ENCODE assay signal across 15 cellular contexts in the genomic region with DNA sequence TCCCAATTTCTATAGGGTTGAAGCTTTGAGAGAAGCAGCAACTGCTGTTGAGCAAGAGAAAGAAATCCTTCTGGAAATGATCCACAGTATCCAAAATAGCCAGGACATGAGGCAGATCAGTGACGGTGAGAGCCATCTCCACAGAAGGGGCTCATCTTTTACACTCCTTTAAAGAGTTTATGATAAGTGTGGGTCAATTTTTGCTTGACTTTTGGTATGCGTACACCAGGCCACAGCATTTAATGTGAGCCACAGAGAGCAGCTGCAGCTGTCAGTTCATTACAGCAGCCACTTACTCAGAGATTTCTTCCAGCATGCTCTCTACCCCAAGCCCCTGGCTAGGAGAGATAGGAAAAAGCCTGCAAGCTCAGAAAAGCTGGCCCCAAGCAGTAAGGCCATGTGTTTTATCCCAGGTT. TPM values are rescaled to one million over a fixed set of nuclear protein-coding genes. Genes with fewer than 3 reads are reported as not detected.
DNase-seq lines count a peak whose midpoint lies in the region; ATAC-seq, FAIRE-seq and TF ChIP-seq lines count a peak whose summit lies in the region.
"Had no signal": no experiment of that assay in that cellular context is flagged by ENCODE, and none has a peak within 500 bp of the region (broad histone marks: within the 10 kb centered on the region; RNA-seq: fewer than 3 reads in every experiment).

No MANE protein-coding gene starts in this region.

- peak overlapping the region; percentile 65 for H3K27ac Mint-ChIP-seq in activated CD4-positive, alpha-beta T cell treated with anti-CD3 and anti-CD28 coated beads for 36 hours
- peak overlapping the region; percentile 51 for H3K27ac Mint-ChIP-seq in T-helper 17 cell

- peaks cover 44% of the 10 kb centered on the region for H3K36me3 Mint-ChIP-seq in activated CD4-positive, alpha-beta T cell treated with anti-CD3 and anti-CD28 coated beads for 36 hours (ENCODE audit: low read depth)
- H3K36me3 Mint-ChIP-seq in T-helper 17 cell (ENCODE audit: low read depth) = peaks cover 7% of the 10 kb centered on the region

- no peak for TF ChIP-seq EP300 in gastroesophageal sphincter (IDR thresholded peaks at IDR 0.05)

- 19 to 41% methylated on average over 2 of the region's 2 CpGs for WGBS in gastroesophageal sphincter (ENCODE audit: low coverage in 1 of 2), 2 donors

- H3K4me3 Mint-ChIP-seq in activated CD4-positive, alpha-beta T cell treated with anti-CD3 and anti-CD28 coated beads for 36 hours = no peak overlapping the region
- H3K4me3 Mint-ChIP-seq in T-helper 17 cell = no peak overlapping the region
- H3K4me3 Mint-ChIP-seq: immature natural killer cell had no signal

- H3K27me3 ChIP-seq in gastroesophageal sphincter = no peaks in the 10 kb centered on the region
- H3K27me3 ChIP-seq in skeletal muscle satellite cell (ENCODE audit: control insufficient read depth, insufficient read depth, low read length) = no peaks in the 10 kb centered on the region
- H3K27me3 ChIP-seq: breast epithelium had no signal

- no peaks in the 10 kb centered on the region for H3K9me3 Mint-ChIP-seq in activated CD4-positive, alpha-beta T cell treated with anti-CD3 and anti-CD28 coated beads for 36 hours (ENCODE audit: low read depth)
- H3K9me3 Mint-ChIP-seq: immature natural killer cell had no signal

- ATAC-seq in activated CD4-positive, alpha-beta T cell treated with anti-CD3 and anti-CD28 coated beads for 36 hours = no peak
- no peak for ATAC-seq in T-helper 17 cell
- ATAC-seq in gastroesophageal sphincter = peak; percentile 44
- no peak for ATAC-seq in omental fat pad (ENCODE audit: low FRiP score)

- H3K9ac ChIP-seq in skeletal muscle satellite cell (ENCODE audit: low read depth, low read length) = peak overlapping the region; percentile 0

- no peak for TF ChIP-seq POLR2A in gastroesophageal sphincter (IDR thresholded peaks at IDR 0.05)

- FAIRE-seq in D721Med (lab: Jason Lieb, UNC) = no peak
- FAIRE-seq: HTR-8/SVneo had no signal

- intact Hi-C loops in activated CD4-positive, alpha-beta T cell treated with anti-CD3 and anti-CD28 coated beads for 36 hours (cut with DNase I, micrococcal nuclease) = no loop called here

- DNase-seq in activated CD4-positive, alpha-beta T cell treated with anti-CD3 and anti-CD28 coated beads for 36 hours = no peak
- DNase-seq in activated CD4-positive, alpha-beta T cell treated with anti-CD3 and anti-CD28 coated beads, Interleukin-2, amount 50 U/mL, for 1 hour = no peak
- DNase-seq in T-helper 17 cell (no peak), EL (no peak), D721Med (ENCODE audit: insufficient read length, low spot score) (no peak), omental fat pad (ENCODE audit: low spot score) (no peak)
- DNase-seq: effector CD8-positive, alpha-beta T cell; immature natural killer cell; NCI-H774; T-helper 9 cell; trophoblast cell had no signal

- no peak overlapping the region for H3K4me2 ChIP-seq in skeletal muscle satellite cell (ENCODE audit: low read length)

- peaks cover 0 to 42% of the 10 kb centered on the region in 2 donors for H3K36me3 ChIP-seq in gastroesophageal sphincter
- peaks cover 48% of the 10 kb centered on the region for H3K36me3 ChIP-seq in skeletal muscle satellite cell (ENCODE audit: insufficient read depth, low read length)
- H3K36me3 ChIP-seq: breast epithelium had no signal

- POLR2A ChIA-PET in activated CD4-positive, alpha-beta T cell treated with anti-CD3 and anti-CD28 coated beads for 36 hours (lab: Charles Lee) = no interaction called here

- H3K9me3 ChIP-seq in T-helper 17 cell (ENCODE audit: control insufficient read depth, low read length, poor library complexity, severe bottlenecking) (no peaks in the 10 kb centered on the region), gastroesophageal sphincter (no peaks in the 10 kb centered on the region), skeletal muscle satellite cell (replicated peaks; ENCODE audit: low read length) (no peaks in the 10 kb centered on the region)
- H3K9me3 ChIP-seq: breast epithelium had no signal

- CTCF ChIA-PET in activated CD4-positive, alpha-beta T cell treated with anti-CD3 and anti-CD28 coated beads for 36 hours (lab: Charles Lee) = interaction anchor here (0.6 to 0.7 kb wide), 2 partner anchors 20 to 65 kb away, joined by 3 to 6 read pairs; no protein-coding TSS in a partner anchor

- TF ChIP-seq CTCF in gastroesophageal sphincter (IDR thresholded peaks at IDR 0.05) = no peak
- TF ChIP-seq CTCF in D721Med (IDR thresholded peaks at IDR 0.05; ENCODE audit: insufficient read depth, missing control alignments) = no peak
- no peak for TF ChIP-seq CTCF in omental fat pad (IDR thresholded peaks at IDR 0.05)

- H3K4me1 ChIP-seq in gastroesophageal sphincter (peaks cover 4 to 55% (median 10%) of the 10 kb centered on the region in 3 donors), skeletal muscle satellite cell (ENCODE audit: control insufficient read depth, insufficient read depth, low read length) (peaks cover 33% of the 10 kb centered on the region)
- H3K4me1 ChIP-seq: breast epithelium had no signal

- H3K27me3 Mint-ChIP-seq in activated CD4-positive, alpha-beta T cell treated with anti-CD3 and anti-CD28 coated beads for 36 hours = no peaks in the 10 kb centered on the region
- no peaks in the 10 kb centered on the region for H3K27me3 Mint-ChIP-seq in T-helper 17 cell

- no peaks in the 10 kb centered on the region for H3K4me1 Mint-ChIP-seq in activated CD4-positive, alpha-beta T cell treated with anti-CD3 and anti-CD28 coated beads for 36 hours
- H3K4me1 Mint-ChIP-seq in T-helper 17 cell = peaks cover 5% of the 10 kb centered on the region
- H3K4me1 Mint-ChIP-seq: immature natural killer cell had no signal

- H3K27ac ChIP-seq in gastroesophageal sphincter = peak overlapping the region; percentile 57 to 98 (median 86)
- H3K27ac ChIP-seq: breast epithelium had no signal

- H3K4me3 ChIP-seq in gastroesophageal sphincter = no peak overlapping the region
- no peak overlapping the region for H3K4me3 ChIP-seq in skeletal muscle satellite cell (ENCODE audit: low read length)
- H3K4me3 ChIP-seq: breast epithelium had no signal

RNA-seq across cellular contexts. Expression of gene BAG2, which starts 9.9 kb away (rescaled TPM):
- total RNA-seq in activated CD4-positive, alpha-beta T cell treated with anti-CD3 and anti-CD28 coated beads for 36 hours = 1 to 10 TPM; 8.2 to 8.8 TPM
- total RNA-seq in T-helper 17 cell = 1 to 10 TPM; 2.7 to 3.1 TPM
- total RNA-seq in gastroesophageal sphincter = 10 to 100 TPM; 40.8 to 50.6 (median 46.3) TPM
- 18.1 and 20.0 TPM in 2 replicates for total RNA-seq in skeletal muscle satellite cell (2012; rRNA removed)
- 1 to 10 TPM; 3.0 to 6.6 (median 4.6) TPM for total RNA-seq in omental fat pad

RNA-seq across cellular contexts. Expression of gene RAB23, which starts 40.1 kb away (rescaled TPM):
- total RNA-seq in activated CD4-positive, alpha-beta T cell treated with anti-CD3 and anti-CD28 coated beads for 36 hours = 1 to 10 TPM; 1.4 to 1.5 TPM
- total RNA-seq in T-helper 17 cell (under 1 TPM; 0.29 to 0.35 TPM), gastroesophageal sphincter (100 to 1,000 TPM in 1 of 4 donors, 10 to 100 TPM in 3; 45.5 to 107 (median 78.1) TPM), omental fat pad (10 to 100 TPM in 1 of 4 donors, 1 to 10 TPM in 3; 3.0 to 10.6 (median 7.5) TPM)
- total RNA-seq in skeletal muscle satellite cell (2012; rRNA removed) = 32.8 and 36.0 TPM in 2 replicates

Comparison
In these comparisons a context has a peak if more than half of its experiments do, and no peak if none do; other contexts are left out.
1. RNA of gene BAG2, which starts 9.9 kb away (total RNA-seq): 40.8 to 50.6 TPM in gastroesophageal sphincter; 8.2 to 8.8 TPM in activated CD4-positive, alpha-beta T cell treated with anti-CD3 and anti-CD28 coated beads for 36 hours, 3.0 to 6.6 TPM in omental fat pad and 2.7 to 3.1 TPM in T-helper 17 cell; every median in the first group is over 4 times any median in the second.
2. RNA of gene RAB23, which starts 40.1 kb away (total RNA-seq): 45.5 to 107 TPM in gastroesophageal sphincter; 3.0 to 10.6 TPM in omental fat pad, 1.4 to 1.5 TPM in activated CD4-positive, alpha-beta T cell treated with anti-CD3 and anti-CD28 coated beads for 36 hours and 0.29 to 0.35 TPM in T-helper 17 cell; every median in the first group is over 4 times any median in the second.